In the genomic region with DNA sequence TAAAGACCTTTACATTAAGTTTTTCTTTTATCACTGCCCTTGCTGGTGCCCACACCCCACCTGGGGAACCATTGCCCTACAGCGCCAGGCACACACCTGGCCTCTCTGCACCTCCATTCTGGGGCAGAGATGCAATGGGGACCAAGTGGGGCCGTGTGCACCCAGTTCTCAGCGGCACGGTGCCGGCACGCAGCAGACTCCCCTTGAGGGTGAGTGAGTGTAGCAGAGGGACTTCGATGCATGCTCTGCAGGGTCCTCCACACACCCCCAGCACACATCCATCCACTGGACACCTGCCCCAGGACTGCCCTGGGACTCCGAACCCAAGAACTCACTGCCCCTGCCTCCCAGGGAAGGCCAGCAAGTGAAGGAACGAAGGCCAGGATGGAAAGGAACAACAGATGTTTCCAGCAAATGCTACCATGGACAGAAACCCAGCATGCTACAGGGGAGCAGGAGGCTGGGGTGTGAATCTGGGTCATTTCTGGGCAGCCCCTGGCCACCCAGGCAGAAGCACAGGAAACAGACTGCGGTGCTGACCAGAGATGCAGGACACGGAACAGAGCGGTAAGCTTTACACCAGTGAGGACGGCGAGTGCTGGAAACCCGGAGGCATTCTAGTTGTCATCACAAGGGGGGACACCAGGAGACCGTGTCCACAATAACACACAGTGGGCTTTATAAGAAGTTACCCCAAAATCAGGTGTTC, we compare ENCODE assay signal across 18 cellular contexts. TPM values are rescaled to one million over a fixed set of nuclear protein-coding genes. Genes with fewer than 3 reads are reported as not detected.
DNase-seq lines count a peak whose midpoint lies in the region; ATAC-seq and TF ChIP-seq lines count a peak whose summit lies in the region.
"Had no signal": no experiment of that assay in that cellular context is flagged by ENCODE, and none has a peak within 500 bp of the region (broad histone marks: within the 10 kb centered on the region; RNA-seq: fewer than 3 reads in every experiment).

No MANE protein-coding gene starts in this region.

- DNase-seq in CD14-positive monocyte (ENCODE audit: low spot score) = peak; percentile 27
- DNase-seq in G401 (ENCODE audit: low spot score) = peak; percentile 51
- DNase-seq in cerebellar cortex (ENCODE audit: low spot score) = peak; percentile 40
- no peak for DNase-seq in neural crest cell (ENCODE audit: low read depth, low spot score)
- no peak for DNase-seq in activated T-cell treated with anti-CD3 and anti-CD28 coated beads, Interleukin-2, amount 50 U/mL, for 4 hours
- DNase-seq in anterior cingulate cortex (lab: John Stamatoyannopoulos, UW) = no peak
- DNase-seq in NCI-H1092 (lab: John Stamatoyannopoulos, UW) = no peak
- DNase-seq in HAP-1 (ENCODE audit: low spot score in 2 of 2) = no peak
- DNase-seq: EL, H9, IMR-90, NCI-H1417, NCI-H1694 treated with DMSO at 0.1 percent for 48 hours, NCI-H2081 treated with DMSO at 0.1 percent for 48 hours, NCI-H2171 treated with DMSO at 0.1 percent for 48 hours, NCI-H524 treated with DMSO at 0.1 percent for 48 hours, NCI-H82, SHP77 had no signal

- no peak for ATAC-seq in activated T-cell treated with anti-CD3 and anti-CD28 coated beads, Interleukin-2, amount 50 U/mL, for 4 hours

- no peaks in the 10 kb centered on the region for H3K4me1 ChIP-seq in HAP-1

- intact Hi-C loops in CD14-positive monocyte (cut with micrococcal nuclease) = loop anchor here (5.0 kb wide), 2 partner anchors 222 to 227 kb away; no protein-coding TSS in a partner anchor

- H3K27me3 Mint-ChIP-seq in CD14-positive monocyte (ENCODE audit: low read depth in 3 of 3) = peaks cover 0 to 1% (median 0%) of the 10 kb centered on the region in 3 donors
- no peaks in the 10 kb centered on the region for H3K27me3 Mint-ChIP-seq in neural crest cell (ENCODE audit: low read depth)
- no peaks in the 10 kb centered on the region for H3K27me3 Mint-ChIP-seq in activated T-cell treated with anti-CD3 and anti-CD28 coated beads, Interleukin-2, amount 50 U/mL, for 4 hours (ENCODE audit: low read depth)

- TF ChIP-seq CTCF in CD14-positive monocyte (IDR thresholded peaks at IDR 0.05) = no peak
- TF ChIP-seq CTCF in neural crest cell (conservative IDR thresholded peaks at IDR 0.05) = no peak

- H3K4me1 Mint-ChIP-seq in CD14-positive monocyte (peaks cover 9% of the 10 kb centered on the region), neural crest cell (peaks cover 13% of the 10 kb centered on the region)
- H3K4me1 Mint-ChIP-seq in activated T-cell treated with anti-CD3 and anti-CD28 coated beads, Interleukin-2, amount 50 U/mL, for 4 hours (ENCODE audit: low read depth) = peaks cover 65% of the 10 kb centered on the region

- H3K4me3 Mint-ChIP-seq in CD14-positive monocyte = no peak overlapping the region
- H3K4me3 Mint-ChIP-seq in neural crest cell = no peak overlapping the region
- no peak overlapping the region for H3K4me3 Mint-ChIP-seq in activated T-cell treated with anti-CD3 and anti-CD28 coated beads, Interleukin-2, amount 50 U/mL, for 4 hours
- H3K4me3 Mint-ChIP-seq: H9 had no signal

- H3K36me3 Mint-ChIP-seq in CD14-positive monocyte = peaks cover 9 to 18% of the 10 kb centered on the region in 2 donors
- H3K36me3 Mint-ChIP-seq in neural crest cell (ENCODE audit: low read depth) = no peaks in the 10 kb centered on the region
- H3K36me3 Mint-ChIP-seq in activated T-cell treated with anti-CD3 and anti-CD28 coated beads, Interleukin-2, amount 50 U/mL, for 4 hours (ENCODE audit: insufficient read depth) = no peaks in the 10 kb centered on the region

- H3K9me3 Mint-ChIP-seq in CD14-positive monocyte = no peaks in the 10 kb centered on the region
- no peaks in the 10 kb centered on the region for H3K9me3 Mint-ChIP-seq in neural crest cell
- H3K9me3 Mint-ChIP-seq in activated T-cell treated with anti-CD3 and anti-CD28 coated beads, Interleukin-2, amount 50 U/mL, for 4 hours = no peaks in the 10 kb centered on the region
- H3K9me3 Mint-ChIP-seq: H9 had no signal

- H3K27ac Mint-ChIP-seq in CD14-positive monocyte = no peak overlapping the region
- H3K27ac Mint-ChIP-seq in neural crest cell (ENCODE audit: unreplicated experiment) = peak overlapping the region; percentile 67
- H3K27ac Mint-ChIP-seq: H9 had no signal

- no peaks in the 10 kb centered on the region for H3K27me3 ChIP-seq in HAP-1 (ENCODE audit: low read depth)

- in situ Hi-C loops in G401 (cut with HindIII; ENCODE audit: low sequenced_read_pairs) (no loop called here), HAP-1 (cut with MboI; ENCODE audit: low sequenced_read_pairs) (loop anchor here (10.0 kb wide), 1 partner anchor 324 kb away; no protein-coding TSS in a partner anchor)

- H3K9me3 ChIP-seq in HAP-1 = no peaks in the 10 kb centered on the region

- H3K4me3 ChIP-seq in HAP-1 = no peak overlapping the region

- no peaks in the 10 kb centered on the region for H3K36me3 ChIP-seq in HAP-1 (replicated peaks)

RNA-seq across cellular contexts. Expression of a gene that starts 32.6 kb away (rescaled TPM):
- 10 to 100 TPM; 22.1 to 22.5 TPM for polyA plus RNA-seq in CD14-positive monocyte
- total RNA-seq in G401 (2014; rRNA removed; shearing (Covaris generic)) = 27.4 and 39.9 TPM in 2 replicates
- 17.3 and 19.3 TPM in 2 replicates for total RNA-seq in neural crest cell
- total RNA-seq in activated T-cell treated with anti-CD3 and anti-CD28 coated beads, Interleukin-2, amount 50 U/mL, for 4 hours = 10 to 100 TPM; 17.7 to 20.1 (median 18.2) TPM

RNA-seq across cellular contexts. Expression of a gene that starts 52.9 kb away (rescaled TPM):
- polyA plus RNA-seq in CD14-positive monocyte = not detected
- 1.5 and 8.9 TPM in 2 replicates for total RNA-seq in G401 (2014; rRNA removed; shearing (Covaris generic))
- total RNA-seq in neural crest cell = 8.4 and 10.1 TPM in 2 replicates
- 1 to 10 TPM; 5.4 to 6.0 (median 5.7) TPM for total RNA-seq in activated T-cell treated with anti-CD3 and anti-CD28 coated beads, Interleukin-2, amount 50 U/mL, for 4 hours

Comparison
In these comparisons a context has a peak if more than half of its experiments do, and no peak if none do; other contexts are left out.
1. DNase-seq: peak in CD14-positive monocyte (single experiment), G401 (single experiment) and cerebellar cortex (single experiment); none in neural crest cell (single experiment), activated T-cell treated with anti-CD3 and anti-CD28 coated beads, Interleukin-2, amount 50 U/mL, for 4 hours (single experiment), anterior cingulate cortex (0 of 58), NCI-H1092 (single experiment) and HAP-1 (0 of 2).